ENCODE assay signal across 19 cellular contexts in the genomic region with DNA sequence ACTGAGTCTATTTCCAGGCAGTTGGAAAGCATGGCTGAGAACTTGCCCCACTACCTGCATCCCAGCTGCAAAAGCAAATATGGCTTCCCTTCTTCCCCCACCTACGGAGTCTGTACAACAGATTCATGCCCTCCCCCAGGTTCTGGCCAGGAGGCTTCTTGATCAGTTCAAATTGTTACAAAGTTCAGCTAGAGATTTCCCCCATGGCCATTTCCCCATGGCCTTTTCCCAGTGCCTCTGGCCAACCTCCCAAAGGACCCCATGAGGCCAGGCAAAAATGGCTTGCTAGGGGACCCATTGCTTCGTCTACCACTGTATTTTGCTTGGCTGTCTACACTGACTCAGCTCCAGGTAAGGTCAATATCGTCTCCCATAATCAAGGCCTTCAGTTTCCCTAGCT.
DNase-seq lines count a peak whose midpoint lies in the region; TF ChIP-seq lines count a peak whose summit lies in the region.
"Had no signal": no experiment of that assay in that cellular context is flagged by ENCODE, and none has a peak within 500 bp of the region (broad histone marks: within the 10 kb centered on the region; RNA-seq: fewer than 3 reads in every experiment).

No MANE protein-coding gene starts in this region.

- peak overlapping the region in 2 of 3 experiments; percentile 4 to 65 for H3K27ac Mint-ChIP-seq in nephron
- H3K27ac Mint-ChIP-seq: CD4-positive, alpha-beta memory T cell; CD4-positive, CD25-positive, alpha-beta regulatory T cell; CD8-positive, alpha-beta memory T cell had no signal

- intact Hi-C loops in posterior vena cava (cut with DNase I) (no loop called here), ovary (cut with DNase I) (no loop called here), PC-9 (cut with micrococcal nuclease; ENCODE audit: unreplicated experiment) (no loop called here)

- H3K27me3 ChIP-seq in ovary: no peaks in the 10 kb centered on the region
- H3K27me3 ChIP-seq in PC-9 (ENCODE audit: insufficient read depth, low read depth): no peaks in the 10 kb centered on the region
- H3K27me3 ChIP-seq: BE2C, BLaER1 had no signal

- H2AFZ ChIP-seq in PC-9: no peak overlapping the region

- TF ChIP-seq CTCF in nephron (IDR thresholded peaks at IDR 0.05; ENCODE audit: unreplicated experiment in 3 of 3): no peak
- no peak for TF ChIP-seq CTCF in ovary (IDR thresholded peaks at IDR 0.05)
- no peak for TF ChIP-seq CTCF in PC-9 (conservative IDR thresholded peaks at IDR 0.05)

- H3K36me3 Mint-ChIP-seq in nephron (ENCODE audit: low read depth): no peaks in the 10 kb centered on the region
- H3K36me3 Mint-ChIP-seq: CD14-positive monocyte; CD4-positive, CD25-positive, alpha-beta regulatory T cell had no signal

- DNase-seq in mesenteric fat pad (ENCODE audit: low spot score): peak; percentile 41
- DNase-seq in posterior vena cava (ENCODE audit: low spot score): peak; percentile 52
- no peak for DNase-seq in stimulated activated naive CD4-positive, alpha-beta T cell (lab: John Stamatoyannopoulos, UW)
- no peak for DNase-seq in DMS79 treated with DMSO at 0.1 percent for 48 hours (lab: John Stamatoyannopoulos, UW)
- DNase-seq in ovary: no peak
- no peak for DNase-seq in PC-9
- DNase-seq: 8988T; ACHN; BE2C; C1 segment of cervical spinal cord; CD4-positive, CD25-positive, alpha-beta regulatory T cell; CD8-positive, alpha-beta memory T cell; DMS 273 treated with DMSO at 0.1 percent for 48 hours; DMS79; GF-D8 had no signal

- H3K4me1 Mint-ChIP-seq in nephron: peaks cover 17% of the 10 kb centered on the region
- H3K4me1 Mint-ChIP-seq: CD14-positive monocyte; CD4-positive, alpha-beta memory T cell; CD4-positive, CD25-positive, alpha-beta regulatory T cell; CD8-positive, alpha-beta memory T cell had no signal

- H3K27ac ChIP-seq in ovary (no peak overlapping the region), PC-9 (no peak overlapping the region)
- H3K27ac ChIP-seq: BLaER1 had no signal

- H3F3A ChIP-seq in PC-9 (ENCODE audit: insufficient read depth, low read depth): no peaks in the 10 kb centered on the region

- H3K9me3 Mint-ChIP-seq in nephron: peaks cover 41% of the 10 kb centered on the region

- no peak overlapping the region for H3K4me3 Mint-ChIP-seq in nephron
- H3K4me3 Mint-ChIP-seq: CD14-positive monocyte; CD4-positive, alpha-beta memory T cell; CD8-positive, alpha-beta memory T cell had no signal

- no peaks in the 10 kb centered on the region for H4K20me1 ChIP-seq in PC-9 (ENCODE audit: insufficient read depth)
- H4K20me1 ChIP-seq: BLaER1 had no signal

- no peak overlapping the region for H3K4me2 ChIP-seq in PC-9
- H3K4me2 ChIP-seq: BLaER1 had no signal

- no peaks in the 10 kb centered on the region for H3K4me1 ChIP-seq in ovary (ENCODE audit: insufficient read depth)
- H3K4me1 ChIP-seq in PC-9 (replicated peaks; ENCODE audit: insufficient read depth): no peaks in the 10 kb centered on the region
- H3K4me1 ChIP-seq: BE2C, BLaER1 had no signal

- no peaks in the 10 kb centered on the region for H3K79me2 ChIP-seq in PC-9 (ENCODE audit: low read depth)

- POLR2A ChIA-PET in PC-9 (lab: Charles Lee; ENCODE audit: unreplicated experiment): no interaction called here

- BruUV-seq in PC-9 (replicated peaks; lab: Mats Ljungman, UMichigan): no TSS peak

- no peaks in the 10 kb centered on the region for H3K36me3 ChIP-seq in ovary
- no peaks in the 10 kb centered on the region for H3K36me3 ChIP-seq in PC-9 (ENCODE audit: low read depth)
- H3K36me3 ChIP-seq: BE2C, BLaER1 had no signal

- WGBS in ovary, 3 donors: 82 to 95% (median 89%) methylated on average over 3 of the region's 3 CpGs

- no peak for TF ChIP-seq POLR2A in ovary (IDR thresholded peaks at IDR 0.05)

- H3K27me3 Mint-ChIP-seq in nephron (ENCODE audit: low read depth): no peaks in the 10 kb centered on the region
- H3K27me3 Mint-ChIP-seq: CD4-positive, alpha-beta memory T cell; CD4-positive, CD25-positive, alpha-beta regulatory T cell; CD8-positive, alpha-beta memory T cell had no signal

- TF ChIP-seq EP300 in ovary (IDR thresholded peaks at IDR 0.05): no peak

- H3K4me3 ChIP-seq in ovary (no peak overlapping the region), PC-9 (no peak overlapping the region)
- H3K4me3 ChIP-seq: BLaER1 had no signal

- CTCF ChIA-PET in PC-9 (lab: Charles Lee): no interaction called here

- no peaks in the 10 kb centered on the region for H3K9me2 ChIP-seq in PC-9 (ENCODE audit: insufficient read depth)

- H3K9me3 ChIP-seq in ovary (no peaks in the 10 kb centered on the region), PC-9 (ENCODE audit: insufficient read depth, low read depth) (no peaks in the 10 kb centered on the region)
- H3K9me3 ChIP-seq: BE2C had no signal

Comparison
In these comparisons a context has a peak if more than half of its experiments do, and no peak if none do; other contexts are left out.
1. DNase-seq: peak in mesenteric fat pad (single experiment) and posterior vena cava (single experiment); none in stimulated activated naive CD4-positive, alpha-beta T cell (0 of 6), DMS79 treated with DMSO at 0.1 percent for 48 hours (single experiment), ovary (0 of 5) and PC-9 (0 of 2).